19 cellular contexts compared by ENCODE assay signal in genomic region chr10:3891396-3891795, GRCh38.
DNase-seq lines count a peak whose midpoint lies in the region; ATAC-seq and TF ChIP-seq lines count a peak whose summit lies in the region.
"Had no signal": no experiment of that assay in that cellular context is flagged by ENCODE, and none has a peak within 500 bp of the region (broad histone marks: within the 10 kb centered on the region; RNA-seq: fewer than 3 reads in every experiment).

No MANE protein-coding gene starts in this region.

- peaks cover 70% of the 10 kb centered on the region for H3K4me1 ChIP-seq in CD4-positive, alpha-beta memory T cell (ENCODE audit: insufficient read depth, low read length)
- peaks cover 30% of the 10 kb centered on the region for H3K4me1 ChIP-seq in effector memory CD4-positive, alpha-beta T cell (ENCODE audit: control insufficient read depth, insufficient read depth, low read length, poor library complexity, severe bottlenecking)
- peaks cover 13% of the 10 kb centered on the region for H3K4me1 ChIP-seq in CD8-positive, alpha-beta T cell (ENCODE audit: insufficient read depth, low read length)

- no peaks in the 10 kb centered on the region for H3K36me3 Mint-ChIP-seq in CD4-positive, alpha-beta memory T cell
- H3K36me3 Mint-ChIP-seq in T-cell = no peaks in the 10 kb centered on the region
- no peaks in the 10 kb centered on the region for H3K36me3 Mint-ChIP-seq in osteocyte (ENCODE audit: unreplicated experiment)
- H3K36me3 Mint-ChIP-seq in CD8-positive, alpha-beta T cell = no peaks in the 10 kb centered on the region

- no peaks in the 10 kb centered on the region for H3K9me3 ChIP-seq in CD4-positive, alpha-beta memory T cell (ENCODE audit: control insufficient read depth in 1 of 2, low read length in 2 of 2)
- H3K9me3 ChIP-seq in effector memory CD4-positive, alpha-beta T cell (ENCODE audit: control insufficient read depth, low read length) = no peaks in the 10 kb centered on the region
- no peaks in the 10 kb centered on the region for H3K9me3 ChIP-seq in CD8-positive, alpha-beta T cell (ENCODE audit: low read length)
- H3K9me3 ChIP-seq: SJCRH30 had no signal

- ATAC-seq in T-cell (replicated peaks in 1 of 4) (no peak), GM19324 (IDR thresholded peaks at IDR 0.05; ENCODE audit: low FRiP score, unreplicated experiment) (no peak), HG02571 (IDR thresholded peaks at IDR 0.05; ENCODE audit: unreplicated experiment) (no peak), GM19467 (IDR thresholded peaks at IDR 0.05; ENCODE audit: unreplicated experiment) (no peak)
- no peak for ATAC-seq in CD8-positive, alpha-beta T cell
- ATAC-seq: PC-3 had no signal

- H3K9me3 Mint-ChIP-seq in CD4-positive, alpha-beta memory T cell = peaks cover 0 to 2% (median 0%) of the 10 kb centered on the region in 8 donors
- no peaks in the 10 kb centered on the region for H3K9me3 Mint-ChIP-seq in T-cell
- H3K9me3 Mint-ChIP-seq in osteocyte (ENCODE audit: unreplicated experiment) = no peaks in the 10 kb centered on the region
- no peaks in the 10 kb centered on the region for H3K9me3 Mint-ChIP-seq in CD8-positive, alpha-beta T cell

- peaks cover 38 to 84% (median 64%) of the 10 kb centered on the region in 4 donors for H3K4me1 Mint-ChIP-seq in CD4-positive, alpha-beta memory T cell
- peaks cover 15 to 66% (median 48%) of the 10 kb centered on the region in 3 donors for H3K4me1 Mint-ChIP-seq in T-cell
- peaks cover 76% of the 10 kb centered on the region for H3K4me1 Mint-ChIP-seq in osteocyte (ENCODE audit: unreplicated experiment)
- H3K4me1 Mint-ChIP-seq in CD8-positive, alpha-beta T cell (ENCODE audit: low read depth) = peaks cover 44% of the 10 kb centered on the region

- H3K27me3 Mint-ChIP-seq in CD4-positive, alpha-beta memory T cell = no peaks in the 10 kb centered on the region
- H3K27me3 Mint-ChIP-seq in T-cell = no peaks in the 10 kb centered on the region
- no peaks in the 10 kb centered on the region for H3K27me3 Mint-ChIP-seq in osteocyte (ENCODE audit: unreplicated experiment)
- H3K27me3 Mint-ChIP-seq in CD8-positive, alpha-beta T cell (ENCODE audit: low read depth) = no peaks in the 10 kb centered on the region
- H3K27me3 Mint-ChIP-seq: B cell had no signal

- no peaks in the 10 kb centered on the region for H3K36me3 ChIP-seq in CD4-positive, alpha-beta memory T cell (ENCODE audit: insufficient read depth, low read length)
- H3K36me3 ChIP-seq in effector memory CD4-positive, alpha-beta T cell (ENCODE audit: control insufficient read depth, insufficient read depth, low read length) = no peaks in the 10 kb centered on the region
- H3K36me3 ChIP-seq in CD8-positive, alpha-beta T cell (ENCODE audit: insufficient read depth, low read length) = no peaks in the 10 kb centered on the region
- H3K36me3 ChIP-seq: SJCRH30 had no signal

- H3K27ac Mint-ChIP-seq in CD4-positive, alpha-beta memory T cell = peak overlapping the region; percentile 85 to 98 (median 94)
- peak overlapping the region; percentile 39 to 52 for H3K27ac Mint-ChIP-seq in T-cell
- H3K27ac Mint-ChIP-seq in osteocyte (ENCODE audit: unreplicated experiment) = peak overlapping the region; percentile 31
- no peak overlapping the region for H3K27ac Mint-ChIP-seq in CD8-positive, alpha-beta T cell
- H3K27ac Mint-ChIP-seq: B cell had no signal

- POLR2A ChIA-PET in CD4-positive, alpha-beta memory T cell (lab: Charles Lee; ENCODE audit: partially characterized antibody) = interaction anchor here (1.1 to 11.9 kb wide), 6 partner anchors 18 to 108 kb away, joined by 3 to 289 read pairs (median 21); partner anchors contain the start of gene KLF6
- POLR2A ChIA-PET in T-cell (lab: Charles Lee) = interaction anchor here in 1 of 2 donors (0.6 to 2.5 kb wide), 3 partner anchors 16 to 108 kb away, joined by 3 to 10 read pairs (median 4); no protein-coding TSS in a partner anchor
- POLR2A ChIA-PET in CD8-positive, alpha-beta T cell (lab: Charles Lee) = interaction anchor here (2.3 to 3.2 kb wide), 2 partner anchors 106 to 109 kb away, joined by 10 to 11 read pairs; partner anchors contain the start of gene KLF6

- no peak overlapping the region for H3K4me3 Mint-ChIP-seq in CD4-positive, alpha-beta memory T cell
- no peak overlapping the region for H3K4me3 Mint-ChIP-seq in T-cell
- no peak overlapping the region for H3K4me3 Mint-ChIP-seq in osteocyte (ENCODE audit: unreplicated experiment)
- H3K4me3 Mint-ChIP-seq in CD8-positive, alpha-beta T cell = no peak overlapping the region
- H3K4me3 Mint-ChIP-seq: B cell had no signal

- DNase-seq in CD4-positive, alpha-beta memory T cell = no peak
- DNase-seq in T-cell = no peak
- no peak for DNase-seq in effector memory CD4-positive, alpha-beta T cell
- no peak for DNase-seq in osteocyte (ENCODE audit: extremely low spot score, unreplicated experiment)
- no peak for DNase-seq in CD8-positive, alpha-beta T cell
- DNase-seq: DMS 273 treated with DMSO at 0.1 percent for 48 hours, GF-D8, NCI-H1048, NCI-H146, NCI-H2081 treated with DMSO at 0.1 percent for 48 hours, NCI-H510A, NCI-H774, PC-3, SJCRH30 had no signal

- peak overlapping the region; percentile 89 for H3K27ac ChIP-seq in CD4-positive, alpha-beta memory T cell (ENCODE audit: low read depth, low read length)
- H3K27ac ChIP-seq in effector memory CD4-positive, alpha-beta T cell (ENCODE audit: insufficient read depth, low read length, poor library complexity, severe bottlenecking) = peak overlapping the region; percentile 77
- no peak overlapping the region for H3K27ac ChIP-seq in CD8-positive, alpha-beta T cell (ENCODE audit: low read depth, low read length)
- H3K27ac ChIP-seq: KMS-11, SJCRH30 had no signal

- H3K4me3 ChIP-seq in CD4-positive, alpha-beta memory T cell (ENCODE audit: low read length in 2 of 2) = no peak overlapping the region
- no peak overlapping the region for H3K4me3 ChIP-seq in effector memory CD4-positive, alpha-beta T cell (ENCODE audit: insufficient read depth, low read depth, low read length, poor library complexity, severe bottlenecking)
- no peak overlapping the region for H3K4me3 ChIP-seq in CD8-positive, alpha-beta T cell (ENCODE audit: low read depth, low read length)
- H3K4me3 ChIP-seq: SJCRH30 had no signal

- H3K27me3 ChIP-seq in CD4-positive, alpha-beta memory T cell (ENCODE audit: insufficient read depth, low read length) = no peaks in the 10 kb centered on the region
- H3K27me3 ChIP-seq in effector memory CD4-positive, alpha-beta T cell (replicated peaks; ENCODE audit: control insufficient read depth, insufficient read depth, low read length, poor library complexity, severe bottlenecking) = no peaks in the 10 kb centered on the region
- H3K27me3 ChIP-seq in CD8-positive, alpha-beta T cell (ENCODE audit: insufficient read depth, low read length) = no peaks in the 10 kb centered on the region
- H3K27me3 ChIP-seq: SJCRH30 had no signal

- intact Hi-C loops in CD4-positive, alpha-beta memory T cell (cut with micrococcal nuclease) = loop anchor here (5.0 kb wide), 1 partner anchor 56 kb away; no protein-coding TSS in a partner anchor
- intact Hi-C loops in CD8-positive, alpha-beta T cell (cut with DNase I, micrococcal nuclease) = loop anchor here (5.0 kb wide), 2 partner anchors 84 to 109 kb away; no protein-coding TSS in a partner anchor

- no peak for TF ChIP-seq CTCF in osteocyte (IDR thresholded peaks at IDR 0.05)
- TF ChIP-seq CTCF in CD8-positive, alpha-beta T cell (IDR thresholded peaks at IDR 0.05) = no peak

- CTCF ChIA-PET in CD4-positive, alpha-beta memory T cell (lab: Charles Lee; ENCODE audit: partially characterized antibody) = interaction anchor here (1.0 kb wide), 1 partner anchor 393 kb away, joined by 4 read pairs; no protein-coding TSS in a partner anchor
- CTCF ChIA-PET in T-cell (lab: Charles Lee) = interaction anchor here in 1 of 2 donors (1.4 kb wide), 1 partner anchor 113 kb away, joined by 3 read pairs; no protein-coding TSS in a partner anchor
- CTCF ChIA-PET in CD8-positive, alpha-beta T cell (lab: Charles Lee) = no interaction called here
